3 cellular contexts compared by ENCODE assay signal in genomic region chr5:39080168-39080567, GRCh38.
TF ChIP-seq lines count a peak whose summit lies in the region.

No MANE protein-coding gene starts in this region.

TF ChIP-seq in HCT116, 20 proteins besides CTCF, POLR2A, EP300 and RAD21:
- no peak for TF ChIP-seq CBX3 (IDR thresholded peaks at IDR 0.05; ENCODE audit: low read depth)
- no peak for TF ChIP-seq ZNF274 (IDR thresholded peaks at IDR 0.05; ENCODE audit: low read depth, low read length)
- TF ChIP-seq SRF (IDR thresholded peaks at IDR 0.05; ENCODE audit: low read depth) = no peak
- TF ChIP-seq EZH2 (IDR thresholded peaks at IDR 0.05) = no peak
- TF ChIP-seq EZH2phosphoT487 (IDR thresholded peaks at IDR 0.05; ENCODE audit: borderline replicate concordance) = no peak
TF ChIP-seq in HCT116: peak in this region for 0.

TF ChIP-seq in K562, 482 proteins besides CTCF, POLR2A, EP300 and RAD21:
- 0 out of 2 replicates have a peak, but pooled peaks have one; percentile 19 for TF ChIP-seq NFIC (IDR thresholded peaks at IDR 0.05)
- TF ChIP-seq PHF21A (IDR thresholded peaks at IDR 0.05; ENCODE audit: borderline replicate concordance, low read depth) = no peak

TF ChIP-seq in neural cell, 6 proteins besides CTCF, POLR2A, EP300 and RAD21:
- TF ChIP-seq SMC3 (conservative IDR thresholded peaks at IDR 0.05; ENCODE audit: poor library complexity) (no peak), REST (IDR thresholded peaks at IDR 0.05; ENCODE audit: borderline replicate concordance) (peak; percentile 38)
